9 cellular contexts compared by ENCODE assay signal in genomic region chr2:218009191-218010114, GRCh38. TPM values are rescaled to one million over a fixed set of nuclear protein-coding genes. Genes with fewer than 3 reads are reported as not detected.
DNase-seq lines count a peak whose midpoint lies in the region; ATAC-seq and TF ChIP-seq lines count a peak whose summit lies in the region.
"Had no signal": no experiment of that assay in that cellular context is flagged by ENCODE, and none has a peak within 500 bp of the region (broad histone marks: within the 10 kb centered on the region; RNA-seq: fewer than 3 reads in every experiment).

No MANE protein-coding gene starts in this region.

- no peak for TF ChIP-seq POLR2A in suprapubic skin (IDR thresholded peaks at IDR 0.05)

- 7% methylated on average over 23 of the region's 31 CpGs for WGBS in suprapubic skin

- no peak for TF ChIP-seq CTCF in astrocyte of the spinal cord (IDR thresholded peaks at IDR 0.05; ENCODE audit: low read depth, low read length)
- no peak for TF ChIP-seq CTCF in suprapubic skin (IDR thresholded peaks at IDR 0.05)

- H3K4me3 ChIP-seq in astrocyte of the spinal cord (ENCODE audit: low read depth, low read length), result peak overlapping the region; percentile 41
- peak overlapping the region; percentile 68 for H3K4me3 ChIP-seq in suprapubic skin

- in situ Hi-C loops in astrocyte of the spinal cord (cut with HindIII; ENCODE audit: low sequenced_read_pairs), result no loop called here

- no peak for ATAC-seq in GM18870 (IDR thresholded peaks at IDR 0.05; ENCODE audit: unreplicated experiment)

- H3K4me1 Mint-ChIP-seq in T-helper 2 cell treated with Interferon-gamma antibody and Interleukin-4, amounts not matched to agents 5 μg/mL and 100 μg/mL, for 36 hours (ENCODE audit: low read depth), result peaks cover 5% of the 10 kb centered on the region
- peaks cover 0 to 6% of the 10 kb centered on the region in 2 donors for H3K4me1 Mint-ChIP-seq in immature natural killer cell

- H3K27me3 Mint-ChIP-seq in T-helper 2 cell treated with Interferon-gamma antibody and Interleukin-4, amounts not matched to agents 5 μg/mL and 100 μg/mL, for 36 hours (ENCODE audit: low read depth), result peaks cover 44% of the 10 kb centered on the region
- peaks cover 6 to 28% (median 16%) of the 10 kb centered on the region in 3 donors for H3K27me3 Mint-ChIP-seq in immature natural killer cell (ENCODE audit: low read depth in 3 of 3)

- no peak overlapping the region for H3K27ac ChIP-seq in suprapubic skin
- H3K27ac ChIP-seq: right lobe of liver had no signal

- peaks cover 26% of the 10 kb centered on the region for H3K27me3 ChIP-seq in suprapubic skin
- H3K27me3 ChIP-seq: right lobe of liver had no signal

- H3K27ac Mint-ChIP-seq in T-helper 2 cell treated with Interferon-gamma antibody and Interleukin-4, amounts not matched to agents 5 μg/mL and 100 μg/mL, for 36 hours, result no peak overlapping the region
- H3K27ac Mint-ChIP-seq in immature natural killer cell, result no peak overlapping the region

- H3K4me3 Mint-ChIP-seq in T-helper 2 cell treated with Interferon-gamma antibody and Interleukin-4, amounts not matched to agents 5 μg/mL and 100 μg/mL, for 36 hours, result peak overlapping the region; percentile 36
- H3K4me3 Mint-ChIP-seq in immature natural killer cell, result peak overlapping the region; percentile 33 to 73 (median 58)

- H3K9me3 ChIP-seq in suprapubic skin, result no peaks in the 10 kb centered on the region
- H3K9me3 ChIP-seq: right lobe of liver had no signal

- no peaks in the 10 kb centered on the region for H3K36me3 ChIP-seq in suprapubic skin
- H3K36me3 ChIP-seq: right lobe of liver had no signal

- H3K36me3 Mint-ChIP-seq in T-helper 2 cell treated with Interferon-gamma antibody and Interleukin-4, amounts not matched to agents 5 μg/mL and 100 μg/mL, for 36 hours (ENCODE audit: low read depth), result no peaks in the 10 kb centered on the region
- H3K36me3 Mint-ChIP-seq in immature natural killer cell, result no peaks in the 10 kb centered on the region

- TF ChIP-seq EP300 in suprapubic skin (IDR thresholded peaks at IDR 0.05), result no peak

- H3K9me3 Mint-ChIP-seq in T-helper 2 cell treated with Interferon-gamma antibody and Interleukin-4, amounts not matched to agents 5 μg/mL and 100 μg/mL, for 36 hours, result no peaks in the 10 kb centered on the region
- H3K9me3 Mint-ChIP-seq in immature natural killer cell, result no peaks in the 10 kb centered on the region

- intact Hi-C loops in posterior cingulate gyrus (cut with DNase I), result no loop called here

- H3K4me1 ChIP-seq in suprapubic skin, result peaks cover 53% of the 10 kb centered on the region

- no peak for DNase-seq in T-helper 2 cell treated with Interferon-gamma antibody and Interleukin-4, amounts not matched to agents 5 μg/mL and 100 μg/mL, for 36 hours (ENCODE audit: low spot score)
- DNase-seq in T-helper 2 cell, result no peak
- DNase-seq in astrocyte of the spinal cord (ENCODE audit: low read depth, low spot score), result no peak
- no peak for DNase-seq in immature natural killer cell
- DNase-seq in suprapubic skin (ENCODE audit: low spot score in 2 of 2), result no peak
- DNase-seq in T-helper 9 cell, result no peak
- no peak for DNase-seq in posterior cingulate gyrus

RNA-seq across cellular contexts. Expression of gene TNS1, which starts 6.7 kb away (rescaled TPM):
- under 1 TPM in 1 of 3 donors, not detected in 2; 0.40 TPM for polyA plus RNA-seq in immature natural killer cell
- 100 to 1,000 TPM in 2 of 4 donors, 10 to 100 TPM in 2; 64.1 to 145 (median 99.5) TPM for total RNA-seq in suprapubic skin

RNA-seq across cellular contexts. Expression of gene RUFY4, which starts 59.6 kb away (rescaled TPM):
- under 1 TPM in 1 of 3 donors, not detected in 2; 0.50 TPM for polyA plus RNA-seq in immature natural killer cell
- not detected for total RNA-seq in suprapubic skin
